1 cellular context compared by ENCODE assay signal in the genomic region with DNA sequence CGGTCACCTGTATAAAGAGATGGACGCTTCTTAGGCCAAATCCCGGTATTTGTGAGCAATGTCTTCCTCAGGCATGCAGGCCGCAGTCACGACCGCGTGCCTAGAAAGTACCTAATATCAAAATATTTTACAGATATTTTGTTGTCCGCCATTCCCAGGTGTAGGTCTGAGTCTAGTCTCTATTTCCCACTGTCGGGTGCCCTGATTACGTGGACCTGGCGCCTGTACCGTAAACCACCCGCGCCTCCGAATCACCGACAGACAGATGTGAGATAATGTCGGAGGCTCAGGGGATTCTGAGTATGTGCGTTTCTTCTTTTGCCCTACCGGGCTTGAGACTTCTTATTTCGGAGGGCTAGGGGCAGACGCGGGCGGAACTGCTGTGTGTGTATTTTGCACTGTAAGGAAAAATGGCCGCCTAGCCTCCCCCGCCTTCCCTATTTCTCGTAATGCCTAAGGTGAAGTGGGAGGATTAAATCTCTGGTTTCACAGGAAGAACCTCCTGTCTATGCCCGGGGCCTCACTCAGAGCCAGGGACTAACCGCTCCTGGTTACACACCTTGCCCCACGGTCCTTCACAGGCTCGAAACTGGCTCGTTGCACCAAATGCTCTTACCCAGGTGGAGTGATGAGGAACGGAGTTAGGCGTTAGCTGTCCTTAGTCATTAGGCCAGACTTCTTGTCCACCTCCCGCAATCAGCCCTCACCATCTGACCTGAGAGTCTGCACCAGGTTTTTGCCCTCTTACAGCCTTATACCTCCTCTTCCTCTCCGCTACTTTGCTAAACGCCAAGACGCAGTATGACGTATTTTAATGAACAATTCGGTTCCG.
TF ChIP-seq lines count a peak whose summit lies in the region.

No MANE protein-coding gene starts in this region.

TF ChIP-seq in H1, 55 proteins besides CTCF, POLR2A, EP300 and RAD21:
- TF ChIP-seq TBP (IDR thresholded peaks at IDR 0.05; ENCODE audit: low read depth, low read length) (peak; percentile 26; the same call in 1 of the 2 replicates), CHD1 (IDR thresholded peaks at IDR 0.05; ENCODE audit: low read depth, low read length) (no peak), POLR2AphosphoS5 (IDR thresholded peaks at IDR 0.05; ENCODE audit: low read depth, low read length) (peak; percentile 71), PHF8 (conservative IDR thresholded peaks at IDR 0.05; ENCODE audit: low read depth, low read length) (no peak), SP1 (IDR thresholded peaks at IDR 0.05; ENCODE audit: low read depth, low read length) (no peak), YY1 (IDR thresholded peaks at IDR 0.05; ENCODE audit: low read depth, low read length) (peak; percentile 88), ZNF274 (IDR thresholded peaks at IDR 0.05; ENCODE audit: borderline replicate concordance, extremely low read depth, low read length) (no peak), TAF7 (optimal IDR thresholded peaks at IDR 0.05; ENCODE audit: borderline replicate concordance, low read depth, low read length) (peak; percentile 22), TAF1 (IDR thresholded peaks at IDR 0.05; ENCODE audit: low read depth, low read length) (peak; percentile 65; the same call in 1 of the 2 replicates)
- TF ChIP-seq, protein P1, sequence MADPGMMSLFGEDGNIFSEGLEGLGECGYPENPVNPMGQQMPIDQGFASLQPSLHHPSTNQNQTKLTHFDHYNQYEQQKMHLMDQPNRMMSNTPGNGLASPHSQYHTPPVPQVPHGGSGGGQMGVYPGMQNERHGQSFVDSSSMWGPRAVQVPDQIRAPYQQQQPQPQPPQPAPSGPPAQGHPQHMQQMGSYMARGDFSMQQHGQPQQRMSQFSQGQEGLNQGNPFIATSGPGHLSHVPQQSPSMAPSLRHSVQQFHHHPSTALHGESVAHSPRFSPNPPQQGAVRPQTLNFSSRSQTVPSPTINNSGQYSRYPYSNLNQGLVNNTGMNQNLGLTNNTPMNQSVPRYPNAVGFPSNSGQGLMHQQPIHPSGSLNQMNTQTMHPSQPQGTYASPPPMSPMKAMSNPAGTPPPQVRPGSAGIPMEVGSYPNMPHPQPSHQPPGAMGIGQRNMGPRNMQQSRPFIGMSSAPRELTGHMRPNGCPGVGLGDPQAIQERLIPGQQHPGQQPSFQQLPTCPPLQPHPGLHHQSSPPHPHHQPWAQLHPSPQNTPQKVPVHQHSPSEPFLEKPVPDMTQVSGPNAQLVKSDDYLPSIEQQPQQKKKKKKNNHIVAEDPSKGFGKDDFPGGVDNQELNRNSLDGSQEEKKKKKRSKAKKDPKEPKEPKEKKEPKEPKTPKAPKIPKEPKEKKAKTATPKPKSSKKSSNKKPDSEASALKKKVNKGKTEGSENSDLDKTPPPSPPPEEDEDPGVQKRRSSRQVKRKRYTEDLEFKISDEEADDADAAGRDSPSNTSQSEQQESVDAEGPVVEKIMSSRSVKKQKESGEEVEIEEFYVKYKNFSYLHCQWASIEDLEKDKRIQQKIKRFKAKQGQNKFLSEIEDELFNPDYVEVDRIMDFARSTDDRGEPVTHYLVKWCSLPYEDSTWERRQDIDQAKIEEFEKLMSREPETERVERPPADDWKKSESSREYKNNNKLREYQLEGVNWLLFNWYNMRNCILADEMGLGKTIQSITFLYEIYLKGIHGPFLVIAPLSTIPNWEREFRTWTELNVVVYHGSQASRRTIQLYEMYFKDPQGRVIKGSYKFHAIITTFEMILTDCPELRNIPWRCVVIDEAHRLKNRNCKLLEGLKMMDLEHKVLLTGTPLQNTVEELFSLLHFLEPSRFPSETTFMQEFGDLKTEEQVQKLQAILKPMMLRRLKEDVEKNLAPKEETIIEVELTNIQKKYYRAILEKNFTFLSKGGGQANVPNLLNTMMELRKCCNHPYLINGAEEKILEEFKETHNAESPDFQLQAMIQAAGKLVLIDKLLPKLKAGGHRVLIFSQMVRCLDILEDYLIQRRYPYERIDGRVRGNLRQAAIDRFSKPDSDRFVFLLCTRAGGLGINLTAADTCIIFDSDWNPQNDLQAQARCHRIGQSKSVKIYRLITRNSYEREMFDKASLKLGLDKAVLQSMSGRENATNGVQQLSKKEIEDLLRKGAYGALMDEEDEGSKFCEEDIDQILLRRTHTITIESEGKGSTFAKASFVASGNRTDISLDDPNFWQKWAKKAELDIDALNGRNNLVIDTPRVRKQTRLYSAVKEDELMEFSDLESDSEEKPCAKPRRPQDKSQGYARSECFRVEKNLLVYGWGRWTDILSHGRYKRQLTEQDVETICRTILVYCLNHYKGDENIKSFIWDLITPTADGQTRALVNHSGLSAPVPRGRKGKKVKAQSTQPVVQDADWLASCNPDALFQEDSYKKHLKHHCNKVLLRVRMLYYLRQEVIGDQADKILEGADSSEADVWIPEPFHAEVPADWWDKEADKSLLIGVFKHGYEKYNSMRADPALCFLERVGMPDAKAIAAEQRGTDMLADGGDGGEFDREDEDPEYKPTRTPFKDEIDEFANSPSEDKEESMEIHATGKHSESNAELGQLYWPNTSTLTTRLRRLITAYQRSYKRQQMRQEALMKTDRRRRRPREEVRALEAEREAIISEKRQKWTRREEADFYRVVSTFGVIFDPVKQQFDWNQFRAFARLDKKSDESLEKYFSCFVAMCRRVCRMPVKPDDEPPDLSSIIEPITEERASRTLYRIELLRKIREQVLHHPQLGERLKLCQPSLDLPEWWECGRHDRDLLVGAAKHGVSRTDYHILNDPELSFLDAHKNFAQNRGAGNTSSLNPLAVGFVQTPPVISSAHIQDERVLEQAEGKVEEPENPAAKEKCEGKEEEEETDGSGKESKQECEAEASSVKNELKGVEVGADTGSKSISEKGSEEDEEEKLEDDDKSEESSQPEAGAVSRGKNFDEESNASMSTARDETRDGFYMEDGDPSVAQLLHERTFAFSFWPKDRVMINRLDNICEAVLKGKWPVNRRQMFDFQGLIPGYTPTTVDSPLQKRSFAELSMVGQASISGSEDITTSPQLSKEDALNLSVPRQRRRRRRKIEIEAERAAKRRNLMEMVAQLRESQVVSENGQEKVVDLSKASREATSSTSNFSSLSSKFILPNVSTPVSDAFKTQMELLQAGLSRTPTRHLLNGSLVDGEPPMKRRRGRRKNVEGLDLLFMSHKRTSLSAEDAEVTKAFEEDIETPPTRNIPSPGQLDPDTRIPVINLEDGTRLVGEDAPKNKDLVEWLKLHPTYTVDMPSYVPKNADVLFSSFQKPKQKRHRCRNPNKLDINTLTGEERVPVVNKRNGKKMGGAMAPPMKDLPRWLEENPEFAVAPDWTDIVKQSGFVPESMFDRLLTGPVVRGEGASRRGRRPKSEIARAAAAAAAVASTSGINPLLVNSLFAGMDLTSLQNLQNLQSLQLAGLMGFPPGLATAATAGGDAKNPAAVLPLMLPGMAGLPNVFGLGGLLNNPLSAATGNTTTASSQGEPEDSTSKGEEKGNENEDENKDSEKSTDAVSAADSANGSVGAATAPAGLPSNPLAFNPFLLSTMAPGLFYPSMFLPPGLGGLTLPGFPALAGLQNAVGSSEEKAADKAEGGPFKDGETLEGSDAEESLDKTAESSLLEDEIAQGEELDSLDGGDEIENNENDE (IDR thresholded peaks at IDR 0.05; ENCODE audit: insufficient replicate concordance, low read length) = no peak
TF ChIP-seq in H1: peak in this region for 5.
